In genomic region chr6:25249133-25249532, GRCh38 we compare ENCODE assay signal across 19 cellular contexts. TPM values are rescaled to one million over a fixed set of nuclear protein-coding genes. Genes with fewer than 3 reads are reported as not detected.
A peak's percentile ranks its signal among the peaks of the same experiment; 100 is the strongest.
DNase-seq lines count a peak whose midpoint lies in the region; ATAC-seq, FAIRE-seq and TF ChIP-seq lines count a peak whose summit lies in the region.
"Had no signal": no experiment of that assay in that cellular context is flagged by ENCODE, and none has a peak within 500 bp of the region (broad histone marks: within the 10 kb centered on the region; RNA-seq: fewer than 3 reads in every experiment).

No MANE protein-coding gene starts in this region.

- no peak for TF ChIP-seq EP300 in SK-N-SH (IDR thresholded peaks at IDR 0.05; ENCODE audit: borderline replicate concordance in 1 of 2, low read depth in 1 of 2, low read length in 1 of 2)

- H3K27ac Mint-ChIP-seq in astrocyte (ENCODE audit: unreplicated experiment), result no peak overlapping the region
- H3K27ac Mint-ChIP-seq: B cell; CD4-positive, alpha-beta T cell had no signal

- no peak for TF ChIP-seq RAD21 in SK-N-SH (IDR thresholded peaks at IDR 0.05; ENCODE audit: low read length)

- DNase-seq in SK-N-SH, result no peak
- DNase-seq in astrocyte (ENCODE audit: low read depth), result no peak
- no peak for DNase-seq in foreskin keratinocyte
- DNase-seq in DMS 273 treated with DMSO at 0.1 percent for 48 hours (lab: John Stamatoyannopoulos, UW), result no peak
- no peak for DNase-seq in RKO (ENCODE audit: low spot score)
- DNase-seq: C1 segment of cervical spinal cord; Calu3; CD4-positive, alpha-beta T cell; DMS79 treated with DMSO at 0.1 percent for 48 hours; EL; GDM1; KBM-7 had no signal

- CTCF ChIA-PET in SK-N-SH (lab: Yijun Ruan, JAX), result interaction anchor here (1.4 to 6.6 kb wide), 4 partner anchors 17 to 308 kb away, joined by 3 to 37 read pairs (median 6); no protein-coding TSS in a partner anchor

- no peak overlapping the region; the same call in 1 of the 2 replicates for H2AFZ ChIP-seq in SK-N-SH (ENCODE audit: low read depth)
- H2AFZ ChIP-seq in astrocyte (ENCODE audit: low read depth, low read length), result no peak overlapping the region

- no peaks in the 10 kb centered on the region for H3K36me3 Mint-ChIP-seq in astrocyte (ENCODE audit: low read depth, unreplicated experiment)

- H4K20me1 ChIP-seq in SK-N-SH (ENCODE audit: insufficient read depth), result no peaks in the 10 kb centered on the region
- no peaks in the 10 kb centered on the region for H4K20me1 ChIP-seq in astrocyte (ENCODE audit: insufficient read depth, low read length)

- WGBS in SK-N-SH (ENCODE audit: low lambda C conversion rate), result 83% methylated on average over 1 of the region's 1 CpG

- H3K79me2 ChIP-seq in SK-N-SH (ENCODE audit: insufficient read depth) (no peaks in the 10 kb centered on the region), astrocyte (ENCODE audit: insufficient read depth, low read length) (no peaks in the 10 kb centered on the region)

- no peaks in the 10 kb centered on the region for H3K9me2 ChIP-seq in SK-N-SH

- H3K27me3 ChIP-seq in SK-N-SH (ENCODE audit: insufficient read depth) (no peaks in the 10 kb centered on the region), astrocyte (ENCODE audit: insufficient read depth, low read length) (no peaks in the 10 kb centered on the region), foreskin keratinocyte (no peaks in the 10 kb centered on the region)

- no peaks in the 10 kb centered on the region for H3K36me3 ChIP-seq in SK-N-SH (replicated peaks in 1 of 2; ENCODE audit: control insufficient read depth in 1 of 2, insufficient read depth in 2 of 2, low read length in 1 of 2)
- no peaks in the 10 kb centered on the region for H3K36me3 ChIP-seq in astrocyte (ENCODE audit: insufficient read depth, low read length)
- H3K36me3 ChIP-seq: HAP-1 had no signal

- no peak overlapping the region for H3K4me3 ChIP-seq in SK-N-SH (ENCODE audit: low read depth in 2 of 2, low read length in 1 of 2)
- H3K4me3 ChIP-seq in astrocyte (ENCODE audit: insufficient read depth, low read depth, low read length), result no peak overlapping the region
- H3K4me3 ChIP-seq: HAP-1 had no signal

- peaks cover 28% of the 10 kb centered on the region for H3F3A ChIP-seq in SK-N-SH (replicated peaks; ENCODE audit: insufficient read depth)

- H3K4me1 Mint-ChIP-seq in astrocyte (ENCODE audit: low read depth, unreplicated experiment), result peaks cover 26% of the 10 kb centered on the region
- H3K4me1 Mint-ChIP-seq: B cell had no signal

- H3K4me3 Mint-ChIP-seq in astrocyte (ENCODE audit: unreplicated experiment), result no peak overlapping the region
- H3K4me3 Mint-ChIP-seq: B cell; CD4-positive, alpha-beta T cell had no signal

- FAIRE-seq in astrocyte (lab: Jason Lieb, UNC), result no peak
- FAIRE-seq: GM12892, H1 had no signal

- H3K4me1 ChIP-seq in SK-N-SH (ENCODE audit: control insufficient read depth in 1 of 2, insufficient read depth in 2 of 2, low read depth in 1 of 2, low read length in 1 of 2), result peaks cover 0 to 9% of the 10 kb centered on the region in 2 experiments; a peak in 1 of 4 replicates
- H3K4me1 ChIP-seq in astrocyte (ENCODE audit: insufficient read depth, low read length), result peaks cover 14% of the 10 kb centered on the region
- peaks cover 20% of the 10 kb centered on the region for H3K4me1 ChIP-seq in foreskin keratinocyte
- H3K4me1 ChIP-seq: HAP-1 had no signal

- no peak for TF ChIP-seq CTCF in SK-N-SH (IDR thresholded peaks at IDR 0.05)
- TF ChIP-seq CTCF in astrocyte (IDR thresholded peaks at IDR 0.05; ENCODE audit: insufficient read depth, low read depth, low read length), result no peak
- no peak for TF ChIP-seq CTCF in foreskin keratinocyte (conservative IDR thresholded peaks at IDR 0.05)

- H3K4me2 ChIP-seq in SK-N-SH, result 0 out of 2 replicates have a peak overlapping the region, but pooled peaks have one; percentile 2
- H3K4me2 ChIP-seq in astrocyte (ENCODE audit: low read length), result no peak overlapping the region

- POLR2A ChIA-PET in SK-N-SH (lab: Yijun Ruan, JAX), result no interaction called here

- H3K27ac ChIP-seq in SK-N-SH (ENCODE audit: low read depth in 2 of 2, low read length in 1 of 2), result peak overlapping the region in 1 of 2 experiments; percentile 89; a peak in 2 of 4 replicates
- H3K27ac ChIP-seq in astrocyte (ENCODE audit: low read depth, low read length), result peak overlapping the region; percentile 66
- peak overlapping the region; percentile 43 for H3K27ac ChIP-seq in foreskin keratinocyte
- H3K27ac ChIP-seq: 22Rv1 had no signal

- no peaks in the 10 kb centered on the region for H3K27me3 Mint-ChIP-seq in astrocyte (ENCODE audit: low read depth, unreplicated experiment)

- no peaks in the 10 kb centered on the region; the same call in 1 of the 2 replicates for H3K9me3 ChIP-seq in SK-N-SH
- no peaks in the 10 kb centered on the region for H3K9me3 ChIP-seq in astrocyte (ENCODE audit: insufficient read depth, low read depth, low read length)
- H3K9me3 ChIP-seq: HAP-1 had no signal

- H3K9ac ChIP-seq in SK-N-SH (peak overlapping the region; percentile 15; the same call in 1 of the 2 replicates), astrocyte (ENCODE audit: low read length) (no peak overlapping the region)

- ATAC-seq in SK-N-SH treated with all-trans-retinoic acid at 6 μM for 48 hours (no peak), foreskin keratinocyte (no peak), HG03469 (IDR thresholded peaks at IDR 0.05; ENCODE audit: unreplicated experiment) (no peak)

- H3K9me3 Mint-ChIP-seq in astrocyte (ENCODE audit: unreplicated experiment), result no peaks in the 10 kb centered on the region
- H3K9me3 Mint-ChIP-seq: CD4-positive, alpha-beta T cell had no signal

TF ChIP-seq in SK-N-SH, 30 proteins besides CTCF, POLR2A, EP300 and RAD21:
- TF ChIP-seq GATA2 (CRISPR knock-in tag; IDR thresholded peaks at IDR 0.05) (no peak), USF1 (IDR thresholded peaks at IDR 0.05; ENCODE audit: borderline replicate concordance, low read depth) (no peak), YY1 (IDR thresholded peaks at IDR 0.05; ENCODE audit: low read depth) (no peak), ELF1 (IDR thresholded peaks at IDR 0.05) (no peak), FOSL2 (IDR thresholded peaks at IDR 0.05; ENCODE audit: borderline replicate concordance, low read depth) (no peak), NFIC (IDR thresholded peaks at IDR 0.05; ENCODE audit: borderline replicate concordance) (no peak)

TF ChIP-seq in SK-N-SH treated with all-trans-retinoic acid at 6 μM for 48 hours, 23 proteins besides CTCF, POLR2A, EP300 and RAD21 (continues in another document):
- TF ChIP-seq OSR1 (CRISPR knock-in tag; IDR thresholded peaks at IDR 0.05) (no peak), CSDC2 (CRISPR knock-in tag; IDR thresholded peaks at IDR 0.05) (no peak), ZNF70 (CRISPR knock-in tag; IDR thresholded peaks at IDR 0.05) (no peak), TOX (CRISPR knock-in tag; IDR thresholded peaks at IDR 0.05; ENCODE audit: borderline replicate concordance) (no peak), POU6F1 (CRISPR knock-in tag; IDR thresholded peaks at IDR 0.05; ENCODE audit: borderline replicate concordance, low read depth) (no peak), ARNTL (CRISPR knock-in tag; IDR thresholded peaks at IDR 0.05; ENCODE audit: borderline replicate concordance, low read depth) (no peak), CSRNP3 (CRISPR knock-in tag; IDR thresholded peaks at IDR 0.05) (no peak), RARB (CRISPR knock-in tag; IDR thresholded peaks at IDR 0.05) (no peak), CREB5 (CRISPR knock-in tag; IDR thresholded peaks at IDR 0.05; ENCODE audit: low read depth) (no peak)

RNA-seq across cellular contexts. Expression of gene CARMIL1, which starts 30.0 kb away (rescaled TPM):
- polyA plus RNA-seq in SK-N-SH (2012; rRNA removed), result 1.7 TPM in 2 replicates
- 2.2 TPM in 2 replicates for polyA plus RNA-seq in SK-N-SH (2012; cell fraction: cytosol; rRNA removed)
- 2.1 and 2.8 TPM in 2 replicates for polyA plus RNA-seq in SK-N-SH (2012; cell fraction: nucleus; rRNA removed)
- 19.1 and 21.3 TPM in 2 replicates for total RNA-seq in astrocyte
- total RNA-seq in foreskin keratinocyte, result 24.8 and 25.2 TPM in 2 replicates
- 12.7 and 13.5 TPM in 2 replicates for polyA plus RNA-seq in foreskin keratinocyte
